ENCODE assay signal across 1 cellular context in the genomic region with DNA sequence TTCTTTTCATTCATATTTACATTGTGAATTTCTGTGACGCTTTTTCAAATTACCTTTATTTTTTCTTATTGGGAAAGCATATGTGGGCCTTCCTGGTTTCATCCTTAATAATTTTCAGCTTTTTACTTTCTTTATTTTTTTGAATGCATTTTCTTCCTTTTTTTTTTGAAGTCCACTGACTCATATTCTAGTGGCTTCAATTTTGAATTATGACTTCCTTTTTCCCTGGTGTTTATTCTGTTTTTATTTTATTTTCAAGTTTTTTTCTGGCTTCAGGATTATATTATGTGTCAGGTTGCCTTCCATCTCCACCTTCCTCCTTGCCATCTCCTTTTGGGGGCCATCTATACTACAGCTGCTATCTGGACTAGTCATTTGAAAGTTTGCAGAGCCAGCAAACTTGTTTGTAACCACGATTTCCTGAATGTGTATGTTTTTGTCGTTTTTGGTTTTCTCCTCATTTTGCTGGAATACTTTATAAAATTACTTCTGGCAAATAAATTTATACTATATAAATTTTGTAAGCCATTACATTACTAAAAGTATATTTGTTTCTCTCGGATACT.
A peak's percentile ranks its signal among the peaks of the same experiment; 100 is the strongest.
TF ChIP-seq lines count a peak whose summit lies in the region.

No MANE protein-coding gene starts in this region.

TF ChIP-seq in K562, 482 proteins besides CTCF, POLR2A, EP300 and RAD21 (continued from another document and continues in another):
- TF ChIP-seq, protein P1, sequence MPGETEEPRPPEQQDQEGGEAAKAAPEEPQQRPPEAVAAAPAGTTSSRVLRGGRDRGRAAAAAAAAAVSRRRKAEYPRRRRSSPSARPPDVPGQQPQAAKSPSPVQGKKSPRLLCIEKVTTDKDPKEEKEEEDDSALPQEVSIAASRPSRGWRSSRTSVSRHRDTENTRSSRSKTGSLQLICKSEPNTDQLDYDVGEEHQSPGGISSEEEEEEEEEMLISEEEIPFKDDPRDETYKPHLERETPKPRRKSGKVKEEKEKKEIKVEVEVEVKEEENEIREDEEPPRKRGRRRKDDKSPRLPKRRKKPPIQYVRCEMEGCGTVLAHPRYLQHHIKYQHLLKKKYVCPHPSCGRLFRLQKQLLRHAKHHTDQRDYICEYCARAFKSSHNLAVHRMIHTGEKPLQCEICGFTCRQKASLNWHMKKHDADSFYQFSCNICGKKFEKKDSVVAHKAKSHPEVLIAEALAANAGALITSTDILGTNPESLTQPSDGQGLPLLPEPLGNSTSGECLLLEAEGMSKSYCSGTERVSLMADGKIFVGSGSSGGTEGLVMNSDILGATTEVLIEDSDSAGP (CRISPR knock-in tag; IDR thresholded peaks at IDR 0.05), result no peak
- TF ChIP-seq PTTG1 (tag; IDR thresholded peaks at IDR 0.05; ENCODE audit: low read depth), result no peak
- no peak for TF ChIP-seq SNIP1 (IDR thresholded peaks at IDR 0.05; ENCODE audit: low read depth)
- no peak for TF ChIP-seq ZNF76 (CRISPR knock-in tag; IDR thresholded peaks at IDR 0.05; ENCODE audit: borderline replicate concordance)
- TF ChIP-seq, protein P2, sequence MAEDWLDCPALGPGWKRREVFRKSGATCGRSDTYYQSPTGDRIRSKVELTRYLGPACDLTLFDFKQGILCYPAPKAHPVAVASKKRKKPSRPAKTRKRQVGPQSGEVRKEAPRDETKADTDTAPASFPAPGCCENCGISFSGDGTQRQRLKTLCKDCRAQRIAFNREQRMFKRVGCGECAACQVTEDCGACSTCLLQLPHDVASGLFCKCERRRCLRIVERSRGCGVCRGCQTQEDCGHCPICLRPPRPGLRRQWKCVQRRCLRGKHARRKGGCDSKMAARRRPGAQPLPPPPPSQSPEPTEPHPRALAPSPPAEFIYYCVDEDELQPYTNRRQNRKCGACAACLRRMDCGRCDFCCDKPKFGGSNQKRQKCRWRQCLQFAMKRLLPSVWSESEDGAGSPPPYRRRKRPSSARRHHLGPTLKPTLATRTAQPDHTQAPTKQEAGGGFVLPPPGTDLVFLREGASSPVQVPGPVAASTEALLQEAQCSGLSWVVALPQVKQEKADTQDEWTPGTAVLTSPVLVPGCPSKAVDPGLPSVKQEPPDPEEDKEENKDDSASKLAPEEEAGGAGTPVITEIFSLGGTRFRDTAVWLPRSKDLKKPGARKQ (CRISPR knock-in tag; IDR thresholded peaks at IDR 0.05), result no peak
- no peak; the same call in 1 of the 2 replicates for TF ChIP-seq ARID1B (IDR thresholded peaks at IDR 0.05)
- TF ChIP-seq NFIX (CRISPR knock-in tag; IDR thresholded peaks at IDR 0.05; ENCODE audit: low read depth), result no peak
- no peak for TF ChIP-seq MED1 (CRISPR knock-in tag; IDR thresholded peaks at IDR 0.05; ENCODE audit: borderline replicate concordance)
- no peak for TF ChIP-seq FOXJ2 (tag; IDR thresholded peaks at IDR 0.05)
- no peak for TF ChIP-seq XRCC3 (IDR thresholded peaks at IDR 0.05)
- TF ChIP-seq FOXM1 (IDR thresholded peaks at IDR 0.05; ENCODE audit: low read depth), result peak; percentile 28; the same call in 1 of the 2 replicates
- no peak for TF ChIP-seq FOXM1 (CRISPR knock-in tag; IDR thresholded peaks at IDR 0.05; ENCODE audit: low read depth)
- no peak for TF ChIP-seq HEY1 (CRISPR knock-in tag; IDR thresholded peaks at IDR 0.05; ENCODE audit: borderline replicate concordance)
- TF ChIP-seq NFRKB (IDR thresholded peaks at IDR 0.05; ENCODE audit: low read depth), result no peak; the same call in none of the 2 replicates
- TF ChIP-seq ZNF384 (IDR thresholded peaks at IDR 0.05; ENCODE audit: low read depth, low read length), result peak; percentile 43; the same call in 1 of the 2 replicates
- TF ChIP-seq RNF2 (IDR thresholded peaks at IDR 0.05), result no peak
- TF ChIP-seq ZFPM2 (CRISPR knock-in tag; IDR thresholded peaks at IDR 0.05), result no peak
- no peak for TF ChIP-seq BRCA1 (IDR thresholded peaks at IDR 0.05)
- TF ChIP-seq BRCA1 (CRISPR knock-in tag; IDR thresholded peaks at IDR 0.05), result no peak
- TF ChIP-seq POLR2G (IDR thresholded peaks at IDR 0.05; ENCODE audit: low read depth, low read length), result no peak
- no peak for TF ChIP-seq MTA3 (IDR thresholded peaks at IDR 0.05; ENCODE audit: borderline replicate concordance)
- no peak for TF ChIP-seq ZFX (CRISPR knock-in tag; IDR thresholded peaks at IDR 0.05)
- no peak for TF ChIP-seq RBM15 (IDR thresholded peaks at IDR 0.05; ENCODE audit: insufficient read depth, low read length)
- TF ChIP-seq, protein P3, sequence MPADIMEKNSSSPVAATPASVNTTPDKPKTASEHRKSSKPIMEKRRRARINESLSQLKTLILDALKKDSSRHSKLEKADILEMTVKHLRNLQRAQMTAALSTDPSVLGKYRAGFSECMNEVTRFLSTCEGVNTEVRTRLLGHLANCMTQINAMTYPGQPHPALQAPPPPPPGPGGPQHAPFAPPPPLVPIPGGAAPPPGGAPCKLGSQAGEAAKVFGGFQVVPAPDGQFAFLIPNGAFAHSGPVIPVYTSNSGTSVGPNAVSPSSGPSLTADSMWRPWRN (IDR thresholded peaks at IDR 0.05; ENCODE audit: low read depth), result no peak
- TF ChIP-seq ZNF175 (CRISPR knock-in tag; IDR thresholded peaks at IDR 0.05; ENCODE audit: low read depth), result no peak
- no peak for TF ChIP-seq TGIF2 (CRISPR knock-in tag; IDR thresholded peaks at IDR 0.05)
- TF ChIP-seq, protein P4, sequence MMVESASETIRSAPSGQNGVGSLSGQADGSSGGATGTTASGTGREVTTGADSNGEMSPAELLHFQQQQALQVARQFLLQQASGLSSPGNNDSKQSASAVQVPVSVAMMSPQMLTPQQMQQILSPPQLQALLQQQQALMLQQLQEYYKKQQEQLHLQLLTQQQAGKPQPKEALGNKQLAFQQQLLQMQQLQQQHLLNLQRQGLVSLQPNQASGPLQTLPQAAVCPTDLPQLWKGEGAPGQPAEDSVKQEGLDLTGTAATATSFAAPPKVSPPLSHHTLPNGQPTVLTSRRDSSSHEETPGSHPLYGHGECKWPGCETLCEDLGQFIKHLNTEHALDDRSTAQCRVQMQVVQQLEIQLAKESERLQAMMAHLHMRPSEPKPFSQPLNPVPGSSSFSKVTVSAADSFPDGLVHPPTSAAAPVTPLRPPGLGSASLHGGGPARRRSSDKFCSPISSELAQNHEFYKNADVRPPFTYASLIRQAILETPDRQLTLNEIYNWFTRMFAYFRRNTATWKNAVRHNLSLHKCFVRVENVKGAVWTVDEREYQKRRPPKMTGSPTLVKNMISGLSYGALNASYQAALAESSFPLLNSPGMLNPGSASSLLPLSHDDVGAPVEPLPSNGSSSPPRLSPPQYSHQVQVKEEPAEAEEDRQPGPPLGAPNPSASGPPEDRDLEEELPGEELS (CRISPR knock-in tag; IDR thresholded peaks at IDR 0.05; ENCODE audit: borderline replicate concordance), result no peak
- peak; percentile 74 for TF ChIP-seq ZNF316 (IDR thresholded peaks at IDR 0.05)
- no peak for TF ChIP-seq RBM17 (IDR thresholded peaks at IDR 0.05; ENCODE audit: borderline replicate concordance, low read depth, low read length)
- no peak for TF ChIP-seq FOS (IDR thresholded peaks at IDR 0.05; ENCODE audit: extremely low read depth, insufficient read length)
- 0 out of 4 replicates have a peak, but pooled peaks of 1 of the 2 experiments have one; percentile 5 for TF ChIP-seq RCOR1 (IDR thresholded peaks at IDR 0.05; ENCODE audit: borderline replicate concordance in 1 of 2, low read depth in 2 of 2, low read length in 2 of 2)
- TF ChIP-seq, protein P5, sequence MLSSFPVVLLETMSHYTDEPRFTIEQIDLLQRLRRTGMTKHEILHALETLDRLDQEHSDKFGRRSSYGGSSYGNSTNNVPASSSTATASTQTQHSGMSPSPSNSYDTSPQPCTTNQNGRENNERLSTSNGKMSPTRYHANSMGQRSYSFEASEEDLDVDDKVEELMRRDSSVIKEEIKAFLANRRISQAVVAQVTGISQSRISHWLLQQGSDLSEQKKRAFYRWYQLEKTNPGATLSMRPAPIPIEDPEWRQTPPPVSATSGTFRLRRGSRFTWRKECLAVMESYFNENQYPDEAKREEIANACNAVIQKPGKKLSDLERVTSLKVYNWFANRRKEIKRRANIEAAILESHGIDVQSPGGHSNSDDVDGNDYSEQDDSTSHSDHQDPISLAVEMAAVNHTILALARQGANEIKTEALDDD (IDR thresholded peaks at IDR 0.05), result peak; percentile 89
- TF ChIP-seq CBX5 (IDR thresholded peaks at IDR 0.05; ENCODE audit: borderline replicate concordance, low read depth), result no peak
- 0 out of 2 replicates have a peak, but pooled peaks have one; percentile 6 for TF ChIP-seq ZNF197 (CRISPR knock-in tag; IDR thresholded peaks at IDR 0.05; ENCODE audit: low read depth)
- no peak for TF ChIP-seq GTF2F1 (IDR thresholded peaks at IDR 0.05; ENCODE audit: low read depth, low read length)
- 0 out of 4 replicates have a peak, but pooled peaks of 1 of the 2 experiments have one; percentile 6 for TF ChIP-seq ARNT (IDR thresholded peaks at IDR 0.05)
- no peak for TF ChIP-seq POLR2AphosphoS5 (IDR thresholded peaks at IDR 0.05; ENCODE audit: control insufficient read depth, insufficient read depth, low read depth, low read length)
- TF ChIP-seq NCOA6 (IDR thresholded peaks at IDR 0.05), result no peak
- TF ChIP-seq, protein P6, sequence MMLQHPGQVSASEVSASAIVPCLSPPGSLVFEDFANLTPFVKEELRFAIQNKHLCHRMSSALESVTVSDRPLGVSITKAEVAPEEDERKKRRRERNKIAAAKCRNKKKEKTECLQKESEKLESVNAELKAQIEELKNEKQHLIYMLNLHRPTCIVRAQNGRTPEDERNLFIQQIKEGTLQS (IDR thresholded peaks at IDR 0.05), result no peak
- TF ChIP-seq, protein P6 (CRISPR knock-in tag; conservative IDR thresholded peaks at IDR 0.05), result no peak
- TF ChIP-seq, protein P7, sequence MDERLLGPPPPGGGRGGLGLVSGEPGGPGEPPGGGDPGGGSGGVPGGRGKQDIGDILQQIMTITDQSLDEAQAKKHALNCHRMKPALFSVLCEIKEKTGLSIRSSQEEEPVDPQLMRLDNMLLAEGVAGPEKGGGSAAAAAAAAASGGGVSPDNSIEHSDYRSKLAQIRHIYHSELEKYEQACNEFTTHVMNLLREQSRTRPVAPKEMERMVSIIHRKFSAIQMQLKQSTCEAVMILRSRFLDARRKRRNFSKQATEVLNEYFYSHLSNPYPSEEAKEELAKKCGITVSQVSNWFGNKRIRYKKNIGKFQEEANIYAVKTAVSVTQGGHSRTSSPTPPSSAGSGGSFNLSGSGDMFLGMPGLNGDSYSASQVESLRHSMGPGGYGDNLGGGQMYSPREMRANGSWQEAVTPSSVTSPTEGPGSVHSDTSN (CRISPR knock-in tag; IDR thresholded peaks at IDR 0.05; ENCODE audit: low read depth), result no peak
- TF ChIP-seq, protein P7 (tag; conservative IDR thresholded peaks at IDR 0.05; ENCODE audit: low read depth), result peak; percentile 44
- TF ChIP-seq HDAC1 (IDR thresholded peaks at IDR 0.05), result 0 out of 4 replicates have a peak, but pooled peaks of 1 of the 2 experiments have one; percentile 9
- no peak for TF ChIP-seq SMC3 (conservative IDR thresholded peaks at IDR 0.05; ENCODE audit: insufficient read depth, low read depth, low read length)
- no peak for TF ChIP-seq ILF3 (IDR thresholded peaks at IDR 0.05; ENCODE audit: borderline replicate concordance)
- TF ChIP-seq, protein P8, sequence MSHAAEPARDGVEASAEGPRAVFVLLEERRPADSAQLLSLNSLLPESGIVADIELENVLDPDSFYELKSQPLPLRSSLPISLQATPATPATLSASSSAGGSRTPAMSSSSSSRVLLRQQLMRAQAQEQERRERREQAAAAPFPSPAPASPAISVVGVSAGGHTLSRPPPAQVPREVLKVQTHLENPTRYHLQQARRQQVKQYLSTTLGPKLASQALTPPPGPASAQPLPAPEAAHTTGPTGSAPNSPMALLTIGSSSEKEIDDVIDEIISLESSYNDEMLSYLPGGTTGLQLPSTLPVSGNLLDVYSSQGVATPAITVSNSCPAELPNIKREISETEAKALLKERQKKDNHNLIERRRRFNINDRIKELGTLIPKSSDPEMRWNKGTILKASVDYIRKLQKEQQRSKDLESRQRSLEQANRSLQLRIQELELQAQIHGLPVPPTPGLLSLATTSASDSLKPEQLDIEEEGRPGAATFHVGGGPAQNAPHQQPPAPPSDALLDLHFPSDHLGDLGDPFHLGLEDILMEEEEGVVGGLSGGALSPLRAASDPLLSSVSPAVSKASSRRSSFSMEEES (CRISPR knock-in tag; IDR thresholded peaks at IDR 0.05), result no peak
- no peak for TF ChIP-seq DMBX1 (CRISPR knock-in tag; IDR thresholded peaks at IDR 0.05; ENCODE audit: borderline replicate concordance)
- peak; percentile 74 for TF ChIP-seq SMARCE1 (IDR thresholded peaks at IDR 0.05)
- peak; percentile 49; the same call in 1 of the 2 replicates for TF ChIP-seq GTF2E2 (tag; IDR thresholded peaks at IDR 0.05)
- TF ChIP-seq ZNF444 (CRISPR knock-in tag; IDR thresholded peaks at IDR 0.05), result no peak
- no peak for TF ChIP-seq BRF1 (IDR thresholded peaks at IDR 0.05; ENCODE audit: borderline replicate concordance, extremely low read depth, insufficient read length)
- no peak for TF ChIP-seq HDAC2 (IDR thresholded peaks at IDR 0.05)
- TF ChIP-seq PYGO2 (tag; IDR thresholded peaks at IDR 0.05), result no peak
